28 cellular contexts compared by ENCODE assay signal in genomic region chr4:12265554-12265953, GRCh38.
"Had no signal": no experiment of that assay in that cellular context is flagged by ENCODE, and none has a peak within 500 bp of the region (broad histone marks: within the 10 kb centered on the region; RNA-seq: fewer than 3 reads in every experiment).

No MANE protein-coding gene starts in this region.

- H3K27me3 ChIP-seq: colonic mucosa, dorsolateral prefrontal cortex, esophagus muscularis mucosa, esophagus squamous epithelium, foreskin keratinocyte, gastrocnemius medialis, gastroesophageal sphincter, heart left ventricle, heart right ventricle had no signal

- H3K27ac ChIP-seq: colonic mucosa, coronary artery, dorsolateral prefrontal cortex, epithelial cell of prostate, esophagus muscularis mucosa, esophagus squamous epithelium, foreskin keratinocyte, gastrocnemius medialis, gastroesophageal sphincter, heart left ventricle, heart right ventricle had no signal

- FAIRE-seq: colon, endometrium, endothelial cell of umbilical vein, frontal cortex had no signal

- ATAC-seq: effector memory CD8-positive, alpha-beta T cell; esophagus mucosa; foreskin keratinocyte; gastrocnemius medialis; gastroesophageal sphincter; heart left ventricle; heart right ventricle had no signal

- H3K9me3 ChIP-seq: colonic mucosa, esophagus muscularis mucosa, esophagus squamous epithelium, gastrocnemius medialis, gastroesophageal sphincter had no signal

- H3K36me3 ChIP-seq: colonic mucosa, esophagus muscularis mucosa, esophagus squamous epithelium, gastrocnemius medialis, gastroesophageal sphincter, heart left ventricle, heart right ventricle had no signal

- H3K4me3 ChIP-seq: colonic mucosa, coronary artery, dorsolateral prefrontal cortex, esophagus muscularis mucosa, esophagus squamous epithelium, gastrocnemius medialis, gastroesophageal sphincter, heart left ventricle, heart right ventricle had no signal

- H3K4me1 ChIP-seq: colonic mucosa, esophagus muscularis mucosa, esophagus squamous epithelium, foreskin keratinocyte, gastrocnemius medialis, gastroesophageal sphincter had no signal

- DNase-seq: colonic mucosa; cortex of kidney; dermis blood vessel endothelial cell; dorsolateral prefrontal cortex; effector CD4-positive, alpha-beta T cell; effector CD8-positive, alpha-beta T cell; effector memory CD4-positive, alpha-beta T cell; effector memory CD8-positive, alpha-beta T cell; endodermal cell; erythroblast; esophagus squamous epithelium; foreskin fibroblast; foreskin keratinocyte; foreskin melanocyte; gastrocnemius medialis; glutamatergic neuron; head of caudate nucleus; heart left ventricle; heart right ventricle had no signal
